In the genomic region with DNA sequence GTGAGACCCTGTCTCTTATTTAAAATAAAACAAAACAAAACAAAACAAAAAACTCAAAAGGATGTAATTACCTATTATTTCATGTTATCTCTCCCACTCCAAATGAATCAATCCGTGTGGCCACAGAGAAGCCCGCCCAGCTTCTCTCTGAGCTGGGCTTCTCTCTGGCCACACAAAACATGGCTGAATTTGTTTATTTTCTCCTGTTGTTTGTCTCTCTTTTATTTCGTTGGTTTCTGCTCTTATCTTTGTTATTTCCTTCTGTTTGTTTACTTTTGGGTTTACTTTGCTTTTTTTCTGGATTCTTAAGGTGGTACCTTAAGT, we compare ENCODE assay signal across 1 cellular context.
TF ChIP-seq lines count a peak whose summit lies in the region.

No MANE protein-coding gene starts in this region.

TF ChIP-seq in HepG2, 621 proteins besides CTCF, POLR2A, EP300 and RAD21:
- TF ChIP-seq ZNF33B (CRISPR knock-in tag; IDR thresholded peaks at IDR 0.05): 0 out of 2 replicates have a peak, but pooled peaks have one; percentile 3
- TF ChIP-seq, protein P1, sequence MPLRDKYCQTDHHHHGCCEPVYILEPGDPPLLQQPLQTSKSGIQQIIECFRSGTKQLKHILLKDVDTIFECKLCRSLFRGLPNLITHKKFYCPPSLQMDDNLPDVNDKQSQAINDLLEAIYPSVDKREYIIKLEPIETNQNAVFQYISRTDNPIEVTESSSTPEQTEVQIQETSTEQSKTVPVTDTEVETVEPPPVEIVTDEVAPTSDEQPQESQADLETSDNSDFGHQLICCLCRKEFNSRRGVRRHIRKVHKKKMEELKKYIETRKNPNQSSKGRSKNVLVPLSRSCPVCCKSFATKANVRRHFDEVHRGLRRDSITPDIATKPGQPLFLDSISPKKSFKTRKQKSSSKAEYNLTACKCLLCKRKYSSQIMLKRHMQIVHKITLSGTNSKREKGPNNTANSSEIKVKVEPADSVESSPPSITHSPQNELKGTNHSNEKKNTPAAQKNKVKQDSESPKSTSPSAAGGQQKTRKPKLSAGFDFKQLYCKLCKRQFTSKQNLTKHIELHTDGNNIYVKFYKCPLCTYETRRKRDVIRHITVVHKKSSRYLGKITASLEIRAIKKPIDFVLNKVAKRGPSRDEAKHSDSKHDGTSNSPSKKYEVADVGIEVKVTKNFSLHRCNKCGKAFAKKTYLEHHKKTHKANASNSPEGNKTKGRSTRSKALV (CRISPR knock-in tag; IDR thresholded peaks at IDR 0.05): 0 out of 2 replicates have a peak, but pooled peaks have one; percentile 29
- TF ChIP-seq NFE2L2 (IDR thresholded peaks at IDR 0.05; ENCODE audit: low read length): 0 out of 2 replicates have a peak, but pooled peaks have one; percentile 1
- no peak for TF ChIP-seq GATA4 (IDR thresholded peaks at IDR 0.05; ENCODE audit: borderline replicate concordance, low read depth)
- TF ChIP-seq GABPB1 (CRISPR knock-in tag; IDR thresholded peaks at IDR 0.05): no peak
